In genomic region chr4:37767546-37767945, GRCh38 we compare ENCODE assay signal across 1 cellular context.
TF ChIP-seq lines count a peak whose summit lies in the region.

No MANE protein-coding gene starts in this region.

TF ChIP-seq in HepG2, 621 proteins besides CTCF, POLR2A, EP300 and RAD21:
- TF ChIP-seq ATF7 (IDR thresholded peaks at IDR 0.05) (no peak), ATF7 (CRISPR knock-in tag; IDR thresholded peaks at IDR 0.05) (no peak), SOX6 (IDR thresholded peaks at IDR 0.05) (no peak), SOX6 (CRISPR knock-in tag; IDR thresholded peaks at IDR 0.05) (no peak), ZNF556 (CRISPR knock-in tag; IDR thresholded peaks at IDR 0.05; ENCODE audit: borderline replicate concordance) (no peak), ZNF761 (CRISPR knock-in tag; conservative IDR thresholded peaks at IDR 0.05) (no peak), MIER2 (CRISPR knock-in tag; IDR thresholded peaks at IDR 0.05) (no peak), RNF219 (CRISPR knock-in tag; IDR thresholded peaks at IDR 0.05) (no peak)
